Comparison of ENCODE assay signal across 1 cellular context in genomic region chr9:37300620-37301368, GRCh38.
TF ChIP-seq lines count a peak whose summit lies in the region.

No MANE protein-coding gene starts in this region.

TF ChIP-seq in K562, 482 proteins besides CTCF, POLR2A, EP300 and RAD21 (continued from another document and continues in another):
- no peak for TF ChIP-seq THAP12 (CRISPR knock-in tag; IDR thresholded peaks at IDR 0.05)
- TF ChIP-seq NCOA6 (IDR thresholded peaks at IDR 0.05) = no peak
- TF ChIP-seq GATA2 (CRISPR knock-in tag; IDR thresholded peaks at IDR 0.05) = no peak
- no peak for TF ChIP-seq CTBP1 (IDR thresholded peaks at IDR 0.05; ENCODE audit: borderline replicate concordance)
- peak in 1 of 3 experiments; percentile 87 for TF ChIP-seq YY1 (IDR thresholded peaks at IDR 0.05; ENCODE audit: borderline replicate concordance in 1 of 3, control insufficient read depth in 1 of 3, extremely low read depth in 1 of 3, insufficient read depth in 3 of 3, insufficient read length in 1 of 3, insufficient replicate concordance in 2 of 3, low read depth in 1 of 3, low read length in 2 of 3)
- no peak for TF ChIP-seq MECOM (CRISPR knock-in tag; IDR thresholded peaks at IDR 0.05)
- no peak for TF ChIP-seq SRF (CRISPR knock-in tag; IDR thresholded peaks at IDR 0.05)
- TF ChIP-seq MCM2 (IDR thresholded peaks at IDR 0.05; ENCODE audit: low read depth) = no peak
- TF ChIP-seq ZNF311 (CRISPR knock-in tag; IDR thresholded peaks at IDR 0.05) = no peak
- TF ChIP-seq NFE2 (IDR thresholded peaks at IDR 0.05; ENCODE audit: low read depth) = peak; percentile 11; the same call in 1 of the 2 replicates
- TF ChIP-seq HNRNPLL (IDR thresholded peaks at IDR 0.05; ENCODE audit: low read depth, low read length, poor library complexity, severe bottlenecking) = no peak
- no peak for TF ChIP-seq HDAC2 (IDR thresholded peaks at IDR 0.05)
- TF ChIP-seq ZNF12 (CRISPR knock-in tag; IDR thresholded peaks at IDR 0.05) = no peak
- TF ChIP-seq, protein P1, sequence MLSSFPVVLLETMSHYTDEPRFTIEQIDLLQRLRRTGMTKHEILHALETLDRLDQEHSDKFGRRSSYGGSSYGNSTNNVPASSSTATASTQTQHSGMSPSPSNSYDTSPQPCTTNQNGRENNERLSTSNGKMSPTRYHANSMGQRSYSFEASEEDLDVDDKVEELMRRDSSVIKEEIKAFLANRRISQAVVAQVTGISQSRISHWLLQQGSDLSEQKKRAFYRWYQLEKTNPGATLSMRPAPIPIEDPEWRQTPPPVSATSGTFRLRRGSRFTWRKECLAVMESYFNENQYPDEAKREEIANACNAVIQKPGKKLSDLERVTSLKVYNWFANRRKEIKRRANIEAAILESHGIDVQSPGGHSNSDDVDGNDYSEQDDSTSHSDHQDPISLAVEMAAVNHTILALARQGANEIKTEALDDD (IDR thresholded peaks at IDR 0.05) = peak; percentile 96
- no peak for TF ChIP-seq CLOCK (CRISPR knock-in tag; IDR thresholded peaks at IDR 0.05; ENCODE audit: borderline replicate concordance)
- no peak for TF ChIP-seq ELK3 (CRISPR knock-in tag; IDR thresholded peaks at IDR 0.05)
- TF ChIP-seq XRCC5 (IDR thresholded peaks at IDR 0.05; ENCODE audit: low read depth, low read length) = no peak
- TF ChIP-seq UBTF (IDR thresholded peaks at IDR 0.05; ENCODE audit: borderline replicate concordance in 1 of 2, low read depth in 2 of 2, low read length in 2 of 2) = no peak
- TF ChIP-seq ETS1 (conservative IDR thresholded peaks at IDR 0.05; ENCODE audit: control insufficient read depth, low read depth, low read length) = no peak
- no peak for TF ChIP-seq SOX6 (IDR thresholded peaks at IDR 0.05)
- no peak for TF ChIP-seq POLR3A (IDR thresholded peaks at IDR 0.05; ENCODE audit: borderline replicate concordance, extremely low read depth, insufficient read depth, insufficient read length)
- TF ChIP-seq, protein P2, sequence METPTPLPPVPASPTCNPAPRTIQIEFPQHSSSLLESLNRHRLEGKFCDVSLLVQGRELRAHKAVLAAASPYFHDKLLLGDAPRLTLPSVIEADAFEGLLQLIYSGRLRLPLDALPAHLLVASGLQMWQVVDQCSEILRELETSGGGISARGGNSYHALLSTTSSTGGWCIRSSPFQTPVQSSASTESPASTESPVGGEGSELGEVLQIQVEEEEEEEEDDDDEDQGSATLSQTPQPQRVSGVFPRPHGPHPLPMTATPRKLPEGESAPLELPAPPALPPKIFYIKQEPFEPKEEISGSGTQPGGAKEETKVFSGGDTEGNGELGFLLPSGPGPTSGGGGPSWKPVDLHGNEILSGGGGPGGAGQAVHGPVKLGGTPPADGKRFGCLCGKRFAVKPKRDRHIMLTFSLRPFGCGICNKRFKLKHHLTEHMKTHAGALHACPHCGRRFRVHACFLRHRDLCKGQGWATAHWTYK (CRISPR knock-in tag; IDR thresholded peaks at IDR 0.05) = no peak
- TF ChIP-seq FOSL1 (tag; conservative IDR thresholded peaks at IDR 0.05) = peak; percentile 66
- TF ChIP-seq COPS2 (conservative IDR thresholded peaks at IDR 0.05) = no peak
- TF ChIP-seq, protein P3, sequence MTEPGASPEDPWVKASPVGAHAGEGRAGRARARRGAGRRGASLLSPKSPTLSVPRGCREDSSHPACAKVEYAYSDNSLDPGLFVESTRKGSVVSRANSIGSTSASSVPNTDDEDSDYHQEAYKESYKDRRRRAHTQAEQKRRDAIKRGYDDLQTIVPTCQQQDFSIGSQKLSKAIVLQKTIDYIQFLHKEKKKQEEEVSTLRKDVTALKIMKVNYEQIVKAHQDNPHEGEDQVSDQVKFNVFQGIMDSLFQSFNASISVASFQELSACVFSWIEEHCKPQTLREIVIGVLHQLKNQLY (CRISPR knock-in tag; conservative IDR thresholded peaks at IDR 0.05) = no peak
- TF ChIP-seq TAL1 (IDR thresholded peaks at IDR 0.05) = peak; percentile 36
- no peak for TF ChIP-seq SLC30A9 (CRISPR knock-in tag; IDR thresholded peaks at IDR 0.05)
- TF ChIP-seq, protein P4, sequence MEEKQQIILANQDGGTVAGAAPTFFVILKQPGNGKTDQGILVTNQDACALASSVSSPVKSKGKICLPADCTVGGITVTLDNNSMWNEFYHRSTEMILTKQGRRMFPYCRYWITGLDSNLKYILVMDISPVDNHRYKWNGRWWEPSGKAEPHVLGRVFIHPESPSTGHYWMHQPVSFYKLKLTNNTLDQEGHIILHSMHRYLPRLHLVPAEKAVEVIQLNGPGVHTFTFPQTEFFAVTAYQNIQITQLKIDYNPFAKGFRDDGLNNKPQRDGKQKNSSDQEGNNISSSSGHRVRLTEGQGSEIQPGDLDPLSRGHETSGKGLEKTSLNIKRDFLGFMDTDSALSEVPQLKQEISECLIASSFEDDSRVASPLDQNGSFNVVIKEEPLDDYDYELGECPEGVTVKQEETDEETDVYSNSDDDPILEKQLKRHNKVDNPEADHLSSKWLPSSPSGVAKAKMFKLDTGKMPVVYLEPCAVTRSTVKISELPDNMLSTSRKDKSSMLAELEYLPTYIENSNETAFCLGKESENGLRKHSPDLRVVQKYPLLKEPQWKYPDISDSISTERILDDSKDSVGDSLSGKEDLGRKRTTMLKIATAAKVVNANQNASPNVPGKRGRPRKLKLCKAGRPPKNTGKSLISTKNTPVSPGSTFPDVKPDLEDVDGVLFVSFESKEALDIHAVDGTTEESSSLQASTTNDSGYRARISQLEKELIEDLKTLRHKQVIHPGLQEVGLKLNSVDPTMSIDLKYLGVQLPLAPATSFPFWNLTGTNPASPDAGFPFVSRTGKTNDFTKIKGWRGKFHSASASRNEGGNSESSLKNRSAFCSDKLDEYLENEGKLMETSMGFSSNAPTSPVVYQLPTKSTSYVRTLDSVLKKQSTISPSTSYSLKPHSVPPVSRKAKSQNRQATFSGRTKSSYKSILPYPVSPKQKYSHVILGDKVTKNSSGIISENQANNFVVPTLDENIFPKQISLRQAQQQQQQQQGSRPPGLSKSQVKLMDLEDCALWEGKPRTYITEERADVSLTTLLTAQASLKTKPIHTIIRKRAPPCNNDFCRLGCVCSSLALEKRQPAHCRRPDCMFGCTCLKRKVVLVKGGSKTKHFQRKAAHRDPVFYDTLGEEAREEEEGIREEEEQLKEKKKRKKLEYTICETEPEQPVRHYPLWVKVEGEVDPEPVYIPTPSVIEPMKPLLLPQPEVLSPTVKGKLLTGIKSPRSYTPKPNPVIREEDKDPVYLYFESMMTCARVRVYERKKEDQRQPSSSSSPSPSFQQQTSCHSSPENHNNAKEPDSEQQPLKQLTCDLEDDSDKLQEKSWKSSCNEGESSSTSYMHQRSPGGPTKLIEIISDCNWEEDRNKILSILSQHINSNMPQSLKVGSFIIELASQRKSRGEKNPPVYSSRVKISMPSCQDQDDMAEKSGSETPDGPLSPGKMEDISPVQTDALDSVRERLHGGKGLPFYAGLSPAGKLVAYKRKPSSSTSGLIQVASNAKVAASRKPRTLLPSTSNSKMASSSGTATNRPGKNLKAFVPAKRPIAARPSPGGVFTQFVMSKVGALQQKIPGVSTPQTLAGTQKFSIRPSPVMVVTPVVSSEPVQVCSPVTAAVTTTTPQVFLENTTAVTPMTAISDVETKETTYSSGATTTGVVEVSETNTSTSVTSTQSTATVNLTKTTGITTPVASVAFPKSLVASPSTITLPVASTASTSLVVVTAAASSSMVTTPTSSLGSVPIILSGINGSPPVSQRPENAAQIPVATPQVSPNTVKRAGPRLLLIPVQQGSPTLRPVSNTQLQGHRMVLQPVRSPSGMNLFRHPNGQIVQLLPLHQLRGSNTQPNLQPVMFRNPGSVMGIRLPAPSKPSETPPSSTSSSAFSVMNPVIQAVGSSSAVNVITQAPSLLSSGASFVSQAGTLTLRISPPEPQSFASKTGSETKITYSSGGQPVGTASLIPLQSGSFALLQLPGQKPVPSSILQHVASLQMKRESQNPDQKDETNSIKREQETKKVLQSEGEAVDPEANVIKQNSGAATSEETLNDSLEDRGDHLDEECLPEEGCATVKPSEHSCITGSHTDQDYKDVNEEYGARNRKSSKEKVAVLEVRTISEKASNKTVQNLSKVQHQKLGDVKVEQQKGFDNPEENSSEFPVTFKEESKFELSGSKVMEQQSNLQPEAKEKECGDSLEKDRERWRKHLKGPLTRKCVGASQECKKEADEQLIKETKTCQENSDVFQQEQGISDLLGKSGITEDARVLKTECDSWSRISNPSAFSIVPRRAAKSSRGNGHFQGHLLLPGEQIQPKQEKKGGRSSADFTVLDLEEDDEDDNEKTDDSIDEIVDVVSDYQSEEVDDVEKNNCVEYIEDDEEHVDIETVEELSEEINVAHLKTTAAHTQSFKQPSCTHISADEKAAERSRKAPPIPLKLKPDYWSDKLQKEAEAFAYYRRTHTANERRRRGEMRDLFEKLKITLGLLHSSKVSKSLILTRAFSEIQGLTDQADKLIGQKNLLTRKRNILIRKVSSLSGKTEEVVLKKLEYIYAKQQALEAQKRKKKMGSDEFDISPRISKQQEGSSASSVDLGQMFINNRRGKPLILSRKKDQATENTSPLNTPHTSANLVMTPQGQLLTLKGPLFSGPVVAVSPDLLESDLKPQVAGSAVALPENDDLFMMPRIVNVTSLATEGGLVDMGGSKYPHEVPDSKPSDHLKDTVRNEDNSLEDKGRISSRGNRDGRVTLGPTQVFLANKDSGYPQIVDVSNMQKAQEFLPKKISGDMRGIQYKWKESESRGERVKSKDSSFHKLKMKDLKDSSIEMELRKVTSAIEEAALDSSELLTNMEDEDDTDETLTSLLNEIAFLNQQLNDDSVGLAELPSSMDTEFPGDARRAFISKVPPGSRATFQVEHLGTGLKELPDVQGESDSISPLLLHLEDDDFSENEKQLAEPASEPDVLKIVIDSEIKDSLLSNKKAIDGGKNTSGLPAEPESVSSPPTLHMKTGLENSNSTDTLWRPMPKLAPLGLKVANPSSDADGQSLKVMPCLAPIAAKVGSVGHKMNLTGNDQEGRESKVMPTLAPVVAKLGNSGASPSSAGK (IDR thresholded peaks at IDR 0.05) = no peak
